ENCODE assay signal across 8 cellular contexts in the genomic region with DNA sequence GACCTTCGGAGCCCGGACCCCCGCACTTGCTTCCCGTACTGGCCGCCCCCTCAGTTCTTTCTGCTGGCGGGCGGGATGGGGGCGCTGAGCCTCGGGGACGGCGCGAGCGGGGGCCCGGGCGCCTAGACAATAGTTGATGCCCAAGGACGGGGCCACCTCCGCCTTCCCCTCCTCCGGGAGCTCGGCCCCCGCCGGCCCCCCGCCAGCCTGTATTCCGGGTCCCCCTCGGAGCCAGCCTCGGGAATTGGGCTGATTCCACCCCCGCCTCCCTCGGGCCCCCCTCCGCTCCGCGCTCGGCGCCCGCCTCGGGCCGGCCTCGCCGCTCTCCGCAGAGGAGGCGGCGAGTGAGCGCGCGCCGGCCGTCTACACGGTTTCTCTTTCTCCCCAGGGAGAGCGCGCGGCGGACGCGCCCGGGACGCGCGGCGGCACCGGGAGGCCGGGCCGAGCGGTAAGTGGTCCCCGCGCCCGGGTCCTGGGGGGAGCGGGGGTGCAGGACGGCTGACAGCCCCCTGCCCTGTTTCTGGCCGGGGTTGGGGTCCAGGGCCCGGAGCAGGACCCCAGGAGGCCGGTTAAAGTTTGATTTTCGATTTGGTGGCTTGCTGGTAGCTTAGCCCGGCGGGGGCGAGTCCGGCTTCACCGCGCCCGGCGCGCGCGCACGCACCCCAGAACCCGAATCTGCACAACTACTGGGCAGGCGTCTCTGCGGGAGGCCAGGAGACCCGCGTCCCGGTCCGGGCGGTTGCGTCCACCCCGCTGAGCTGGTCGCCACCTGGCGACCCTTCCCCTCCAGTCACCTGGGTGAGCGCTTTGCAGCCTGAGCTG. TPM values are rescaled to one million over a fixed set of nuclear protein-coding genes. Genes with fewer than 3 reads are reported as not detected.
DNase-seq lines count a peak whose midpoint lies in the region; ATAC-seq and TF ChIP-seq lines count a peak whose summit lies in the region.

No MANE protein-coding gene starts in this region.

- intact Hi-C loops in esophagus muscularis mucosa (cut with DNase I), result loop anchor here (5.0 kb wide), 3 partner anchors 81 to 431 kb away; no protein-coding TSS in a partner anchor

- H3K4me3 Mint-ChIP-seq in activated T-cell treated with anti-CD3 and anti-CD28 coated beads, Interleukin-2, amount 50 U/mL, for 72 hours, result peak overlapping the region; percentile 88 to 96
- H3K4me3 Mint-ChIP-seq in stimulated activated memory B cell treated with anti-CD40 and anti-IgM and Interleukin-4, amounts not matched to agents 10 μg/mL and 1 μg/mL and 100 μg/mL, for 72 hours, result peak overlapping the region; percentile 93

- no peak for TF ChIP-seq CTCF in esophagus muscularis mucosa (IDR thresholded peaks at IDR 0.05)

- peaks cover 2 to 5% of the 10 kb centered on the region in 2 donors for H3K36me3 Mint-ChIP-seq in activated T-cell treated with anti-CD3 and anti-CD28 coated beads, Interleukin-2, amount 50 U/mL, for 72 hours (ENCODE audit: insufficient read depth in 2 of 2)
- no peaks in the 10 kb centered on the region for H3K36me3 Mint-ChIP-seq in stimulated activated memory B cell treated with anti-CD40 and anti-IgM and Interleukin-4, amounts not matched to agents 10 μg/mL and 1 μg/mL and 100 μg/mL, for 72 hours

- peak; percentile 48 to 56 for DNase-seq in NCI-H2081 (lab: John Stamatoyannopoulos, UW)
- DNase-seq in NCI-H2081 treated with DMSO at 0.1 percent for 48 hours (lab: John Stamatoyannopoulos, UW), result no peak
- DNase-seq in NCI-H774 (lab: John Stamatoyannopoulos, UW), result peak; percentile 42
- DNase-seq in activated T-cell treated with anti-CD3 and anti-CD28 coated beads, Interleukin-2, amount 50 U/mL, for 72 hours, result peak; percentile 72 to 79
- DNase-seq in esophagus muscularis mucosa (ENCODE audit: extremely low spot score), result no peak
- peak; percentile 70 for DNase-seq in myocyte (ENCODE audit: low read depth)

- H3K9me3 ChIP-seq in esophagus muscularis mucosa, result no peaks in the 10 kb centered on the region

- no peaks in the 10 kb centered on the region for H3K27me3 Mint-ChIP-seq in activated T-cell treated with anti-CD3 and anti-CD28 coated beads, Interleukin-2, amount 50 U/mL, for 72 hours (ENCODE audit: low read depth)
- no peaks in the 10 kb centered on the region for H3K27me3 Mint-ChIP-seq in stimulated activated memory B cell treated with anti-CD40 and anti-IgM and Interleukin-4, amounts not matched to agents 10 μg/mL and 1 μg/mL and 100 μg/mL, for 72 hours

- H3K27ac Mint-ChIP-seq in activated T-cell treated with anti-CD3 and anti-CD28 coated beads, Interleukin-2, amount 50 U/mL, for 72 hours, result peak overlapping the region; percentile 75
- peak overlapping the region; percentile 97 for H3K27ac Mint-ChIP-seq in stimulated activated memory B cell treated with anti-CD40 and anti-IgM and Interleukin-4, amounts not matched to agents 10 μg/mL and 1 μg/mL and 100 μg/mL, for 72 hours

- peak; percentile 35 for TF ChIP-seq POLR2A in esophagus muscularis mucosa (IDR thresholded peaks at IDR 0.05; ENCODE audit: low read depth)

- no peaks in the 10 kb centered on the region for H3K9me3 Mint-ChIP-seq in activated T-cell treated with anti-CD3 and anti-CD28 coated beads, Interleukin-2, amount 50 U/mL, for 72 hours
- no peaks in the 10 kb centered on the region for H3K9me3 Mint-ChIP-seq in stimulated activated memory B cell treated with anti-CD40 and anti-IgM and Interleukin-4, amounts not matched to agents 10 μg/mL and 1 μg/mL and 100 μg/mL, for 72 hours

- peaks cover 47% of the 10 kb centered on the region for H3K4me1 Mint-ChIP-seq in activated T-cell treated with anti-CD3 and anti-CD28 coated beads, Interleukin-2, amount 50 U/mL, for 72 hours (ENCODE audit: low read depth)
- peaks cover 51% of the 10 kb centered on the region for H3K4me1 Mint-ChIP-seq in stimulated activated memory B cell treated with anti-CD40 and anti-IgM and Interleukin-4, amounts not matched to agents 10 μg/mL and 1 μg/mL and 100 μg/mL, for 72 hours

- H3K36me3 ChIP-seq in esophagus muscularis mucosa, result no peaks in the 10 kb centered on the region

- peak overlapping the region; percentile 94 to 98 (median 96) for H3K4me3 ChIP-seq in esophagus muscularis mucosa

- H3K27me3 ChIP-seq in esophagus muscularis mucosa, result no peaks in the 10 kb centered on the region

- 0% methylated on average over 21 of the region's 95 CpGs for WGBS in esophagus muscularis mucosa

- peak overlapping the region; percentile 99 for H3K27ac ChIP-seq in esophagus muscularis mucosa (replicated peaks in 1 of 4)

- ATAC-seq in HG02852 (IDR thresholded peaks at IDR 0.05; ENCODE audit: unreplicated experiment), result peak; percentile 36
- peak; percentile 55 to 56 for ATAC-seq in activated T-cell treated with anti-CD3 and anti-CD28 coated beads, Interleukin-2, amount 50 U/mL, for 72 hours (replicated peaks in 1 of 2)
- peak; percentile 69 for ATAC-seq in stimulated activated memory B cell treated with anti-CD40 and anti-IgM and Interleukin-4, amounts not matched to agents 10 μg/mL and 1 μg/mL and 100 μg/mL, for 72 hours

- TF ChIP-seq EP300 in esophagus muscularis mucosa (IDR thresholded peaks at IDR 0.05), result no peak

- peaks cover 7 to 41% (median 35%) of the 10 kb centered on the region in 4 donors for H3K4me1 ChIP-seq in esophagus muscularis mucosa

RNA-seq across cellular contexts. Expression of gene SIPA1L1, which starts 0.7 kb away (rescaled TPM):
- total RNA-seq in activated T-cell treated with anti-CD3 and anti-CD28 coated beads, Interleukin-2, amount 50 U/mL, for 72 hours, result 100 to 1,000 TPM in 1 of 2 donors, 10 to 100 TPM in 1; 89.7 to 126 TPM
- total RNA-seq in esophagus muscularis mucosa, result 10 to 100 TPM; 35.3 to 45.3 (median 40.4) TPM
- total RNA-seq in myocyte, result 15.0 and 16.2 TPM in 2 replicates
- 53.0 TPM for polyA plus RNA-seq in myocyte (2012)

Comparison
In these comparisons a context has a peak if more than half of its experiments do, and no peak if none do; other contexts are left out.
1. DNase-seq: peak in NCI-H2081 (2 of 2), NCI-H774 (single experiment), activated T-cell treated with anti-CD3 and anti-CD28 coated beads, Interleukin-2, amount 50 U/mL, for 72 hours (2 of 2) and myocyte (single experiment); none in NCI-H2081 treated with DMSO at 0.1 percent for 48 hours (single experiment) and esophagus muscularis mucosa (single experiment).
2. Peak in every context shown above with its lines, with median percentiles within 50 percentile points of each other: ATAC-seq.